Comparison of ENCODE assay signal across 24 cellular contexts in the genomic region with DNA sequence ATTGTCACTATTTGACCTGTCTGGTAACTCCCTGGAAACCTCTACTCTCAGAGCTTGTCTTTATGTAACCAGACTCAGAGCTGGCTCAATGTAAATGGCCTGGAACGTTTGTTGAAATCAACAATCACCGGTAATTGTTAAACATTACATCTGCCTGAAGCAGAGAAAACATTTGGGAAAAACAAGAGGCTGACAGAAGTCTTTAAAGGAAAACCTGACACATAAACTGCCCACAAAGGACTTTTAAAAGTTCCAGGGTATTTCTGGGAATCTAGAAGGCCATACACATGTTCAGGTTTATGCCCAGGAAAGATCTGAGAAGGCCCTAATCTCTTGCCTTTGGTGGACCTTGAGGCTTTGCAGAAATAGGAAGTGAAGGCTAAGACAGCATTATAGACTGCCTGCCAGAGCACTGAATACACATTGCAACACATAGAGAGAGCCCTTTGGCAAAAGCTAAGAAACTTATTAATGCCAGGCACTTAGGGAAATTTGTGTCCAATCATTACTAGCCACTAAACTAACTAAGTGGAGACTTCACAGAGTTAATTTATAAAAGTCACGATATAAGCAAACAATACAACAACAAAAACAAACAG.
DNase-seq lines count a peak whose midpoint lies in the region; ATAC-seq and TF ChIP-seq lines count a peak whose summit lies in the region.
"Had no signal": no experiment of that assay in that cellular context is flagged by ENCODE, and none has a peak within 500 bp of the region (broad histone marks: within the 10 kb centered on the region; RNA-seq: fewer than 3 reads in every experiment).

No MANE protein-coding gene starts in this region.

- WGBS in right cardiac atrium = 59% methylated on average over 3 of the region's 3 CpGs

- H3K4me3 ChIP-seq in HUES6 (ENCODE audit: low read depth, low read length) = no peak overlapping the region
- no peak overlapping the region for H3K4me3 ChIP-seq in OCI-LY7 (ENCODE audit: low read depth, low read length, poor library complexity, severe bottlenecking)
- no peak overlapping the region for H3K4me3 ChIP-seq in iPS-18a (ENCODE audit: low read length)
- H3K4me3 ChIP-seq in CD8-positive, alpha-beta memory T cell (ENCODE audit: low read length) = no peak overlapping the region
- H3K4me3 ChIP-seq in right cardiac atrium (ENCODE audit: low read length) = no peak overlapping the region
- H3K4me3 ChIP-seq: breast epithelium, GM12878, spleen had no signal

- in situ Hi-C loops in G401 (cut with HindIII; ENCODE audit: low sequenced_read_pairs) = no loop called here

- no peak for TF ChIP-seq CTCF in OCI-LY7 (conservative IDR thresholded peaks at IDR 0.05; ENCODE audit: low read length)

- H3K4me3 Mint-ChIP-seq in CD8-positive, alpha-beta memory T cell = no peak overlapping the region
- H3K4me3 Mint-ChIP-seq: activated CD4-positive, alpha-beta T cell treated with anti-CD3 and anti-CD28 coated beads, Interleukin-2, amount 10 ng/mL, durations not matched to agents 7 days and 5 days; CD4-positive, CD25-positive, alpha-beta regulatory T cell; T-cell had no signal

- no peaks in the 10 kb centered on the region for H4K20me1 ChIP-seq in OCI-LY7 (ENCODE audit: insufficient read depth, low read length)

- no peaks in the 10 kb centered on the region for H3K27me3 ChIP-seq in HUES6 (ENCODE audit: control insufficient read depth, insufficient read depth, low read length)
- H3K27me3 ChIP-seq in iPS-18a (ENCODE audit: control insufficient read depth, insufficient read depth, low read length) = no peaks in the 10 kb centered on the region
- no peaks in the 10 kb centered on the region for H3K27me3 ChIP-seq in CD8-positive, alpha-beta memory T cell (ENCODE audit: insufficient read depth, low read length, poor library complexity, severe bottlenecking)
- no peaks in the 10 kb centered on the region for H3K27me3 ChIP-seq in right cardiac atrium (ENCODE audit: control insufficient read depth, insufficient read depth)
- H3K27me3 ChIP-seq: breast epithelium, spleen had no signal

- DNase-seq in OCI-LY7 (ENCODE audit: low spot score) (peak; percentile 9), DMS153 (lab: John Stamatoyannopoulos, UW) (no peak), right cardiac atrium (no peak), G401 (ENCODE audit: low spot score) (no peak)
- DNase-seq in CD8-positive, alpha-beta memory T cell = no peak
- DNase-seq: activated CD4-positive, alpha-beta T cell treated with anti-CD3 and anti-CD28 coated beads, Interleukin-2, amount 10 ng/mL, durations not matched to agents 7 days and 5 days; activated CD8-positive, alpha-beta memory T cell treated with anti-CD3 and anti-CD28 coated beads, Interleukin-2, amount 50 U/mL, for 4 hours; CD4-positive, CD25-positive, alpha-beta regulatory T cell; Kasumi-1; kidney glomerular epithelial cell; NCI-H524 treated with DMSO at 0.1 percent for 48 hours; nucleus accumbens; PC-3; retina; Right ventricle myocardium superior; spleen; stimulated activated CD4-positive, alpha-beta T cell treated with anti-CD3 and anti-CD28 coated beads, Interleukin-4, amount 100 ng/mL, for 1 hour; stimulated activated naive CD4-positive, alpha-beta T cell; T-cell had no signal

- peaks cover 0 to 2% of the 10 kb centered on the region in 2 donors for H3K27me3 Mint-ChIP-seq in CD8-positive, alpha-beta memory T cell

- peaks cover 5 to 11% (median 11%) of the 10 kb centered on the region in 3 donors for H3K4me1 Mint-ChIP-seq in CD8-positive, alpha-beta memory T cell

- H3K36me3 Mint-ChIP-seq in CD8-positive, alpha-beta memory T cell = no peaks in the 10 kb centered on the region
- H3K36me3 Mint-ChIP-seq: CD4-positive, CD25-positive, alpha-beta regulatory T cell; T-cell had no signal

- no peaks in the 10 kb centered on the region for H3K9me3 ChIP-seq in ES-I3 (ENCODE audit: control insufficient read depth, insufficient read depth, low read length)
- peaks cover 7% of the 10 kb centered on the region for H3K9me3 ChIP-seq in HUES6 (ENCODE audit: control insufficient read depth, insufficient read depth, low read depth, low read length)
- H3K9me3 ChIP-seq in OCI-LY7 (ENCODE audit: low read length) = no peaks in the 10 kb centered on the region
- H3K9me3 ChIP-seq in iPS-18a (ENCODE audit: control insufficient read depth, low read depth, low read length) = no peaks in the 10 kb centered on the region
- H3K9me3 ChIP-seq in CD8-positive, alpha-beta memory T cell (ENCODE audit: low read length) = no peaks in the 10 kb centered on the region
- H3K9me3 ChIP-seq in right cardiac atrium (ENCODE audit: control insufficient read depth, low read length) = no peaks in the 10 kb centered on the region

- POLR2A ChIA-PET in OCI-LY7 (lab: Charles Lee) = interaction anchor here (0.7 to 0.8 kb wide), 2 partner anchors 10 to 163 kb away, joined by 3 read pairs; no protein-coding TSS in a partner anchor
- POLR2A ChIA-PET in CD8-positive, alpha-beta memory T cell (lab: Charles Lee) = no interaction called here

- CTCF ChIA-PET in OCI-LY7 (lab: Charles Lee; ENCODE audit: unreplicated experiment) = no interaction called here
- CTCF ChIA-PET in CD8-positive, alpha-beta memory T cell (lab: Charles Lee) = interaction anchor here (1.2 kb wide), 1 partner anchor 358 kb away, joined by 4 read pairs; no protein-coding TSS in a partner anchor

- no peaks in the 10 kb centered on the region for H3K79me2 ChIP-seq in OCI-LY7 (ENCODE audit: insufficient read depth, low read depth, low read length)

- 0 out of 2 replicates have a peak overlapping the region, but pooled peaks have one; percentile 12 for H3K9ac ChIP-seq in ES-I3 (ENCODE audit: low read depth, low read length)
- peak overlapping the region; percentile 34 for H3K9ac ChIP-seq in HUES6 (ENCODE audit: low read length)
- H3K9ac ChIP-seq in iPS-18a (ENCODE audit: low read length) = no peak overlapping the region

- peaks cover 0 to 4% (median 0%) of the 10 kb centered on the region in 5 donors for H3K9me3 Mint-ChIP-seq in CD8-positive, alpha-beta memory T cell

- H3K27ac ChIP-seq in HUES6 (ENCODE audit: low read depth, low read length) (peak overlapping the region; percentile 75), OCI-LY7 (ENCODE audit: low read depth, low read length, poor library complexity, severe bottlenecking) (no peak overlapping the region), iPS-18a (ENCODE audit: low read length) (peak overlapping the region; percentile 7), right cardiac atrium (ENCODE audit: low read length) (no peak overlapping the region)
- H3K27ac ChIP-seq in CD8-positive, alpha-beta memory T cell (ENCODE audit: low read depth, low read length) = no peak overlapping the region
- H3K27ac ChIP-seq: breast epithelium, spleen had no signal

- H3K4me2 ChIP-seq in OCI-LY7 (ENCODE audit: low read length) = no peak overlapping the region

- H3K9me2 ChIP-seq in OCI-LY7 (ENCODE audit: insufficient read depth, low read length) = no peaks in the 10 kb centered on the region

- H3K4me1 ChIP-seq in ES-I3 (ENCODE audit: insufficient read depth, low read length) (peaks cover 13% of the 10 kb centered on the region), HUES6 (ENCODE audit: control insufficient read depth, insufficient read depth, low read length) (peaks cover 25% of the 10 kb centered on the region), OCI-LY7 (ENCODE audit: insufficient read depth, low read length, poor library complexity, severe bottlenecking) (no peaks in the 10 kb centered on the region), iPS-18a (ENCODE audit: control insufficient read depth, low read depth, low read length) (peaks cover 12% of the 10 kb centered on the region), right cardiac atrium (ENCODE audit: control insufficient read depth, insufficient read depth, low read length) (no peaks in the 10 kb centered on the region)
- H3K4me1 ChIP-seq in CD8-positive, alpha-beta memory T cell (ENCODE audit: insufficient read depth, low read length) = no peaks in the 10 kb centered on the region
- H3K4me1 ChIP-seq: breast epithelium had no signal

- H3K27ac Mint-ChIP-seq in CD8-positive, alpha-beta memory T cell = peak overlapping the region in 1 of 8 donors; percentile 1
- H3K27ac Mint-ChIP-seq: activated CD4-positive, alpha-beta T cell treated with anti-CD3 and anti-CD28 coated beads, Interleukin-2, amount 10 ng/mL, durations not matched to agents 7 days and 5 days; CD4-positive, CD25-positive, alpha-beta regulatory T cell; T-cell had no signal

- H2AFZ ChIP-seq in OCI-LY7 (ENCODE audit: low read length) = peak overlapping the region; percentile 13

- ATAC-seq in right cardiac atrium = no peak
- ATAC-seq: GM12878, PC-3, T-cell had no signal

- intact Hi-C loops in OCI-LY7 (cut with micrococcal nuclease; ENCODE audit: unreplicated experiment) = no loop called here
- intact Hi-C loops in right cardiac atrium (cut with DNase I) = loop anchor here in 2 of 4 donors (10.0 kb wide), 1 partner anchor 164 kb away; a partner anchor contains a TSS

- no TSS peak for BruUV-seq in OCI-LY7 (replicated peaks; lab: Mats Ljungman, UMichigan)

- H3K36me3 ChIP-seq in ES-I3 (ENCODE audit: insufficient read depth, low read length) (no peaks in the 10 kb centered on the region), HUES6 (ENCODE audit: control insufficient read depth, insufficient read depth, low read length) (no peaks in the 10 kb centered on the region), OCI-LY7 (ENCODE audit: insufficient read depth, low read length) (no peaks in the 10 kb centered on the region), iPS-18a (ENCODE audit: control insufficient read depth, low read depth, low read length) (no peaks in the 10 kb centered on the region)
- H3K36me3 ChIP-seq in CD8-positive, alpha-beta memory T cell (ENCODE audit: insufficient read depth, low read length) = no peaks in the 10 kb centered on the region
- H3K36me3 ChIP-seq: breast epithelium, spleen had no signal

Comparison
In these comparisons a context has a peak if more than half of its experiments do, and no peak if none do; other contexts are left out.
1. H3K27ac ChIP-seq: peak in HUES6 (single experiment) and iPS-18a (single experiment); none in OCI-LY7 (single experiment), CD8-positive, alpha-beta memory T cell (single experiment) and right cardiac atrium (single experiment).